Comparison of ENCODE assay signal across 20 cellular contexts in the genomic region with DNA sequence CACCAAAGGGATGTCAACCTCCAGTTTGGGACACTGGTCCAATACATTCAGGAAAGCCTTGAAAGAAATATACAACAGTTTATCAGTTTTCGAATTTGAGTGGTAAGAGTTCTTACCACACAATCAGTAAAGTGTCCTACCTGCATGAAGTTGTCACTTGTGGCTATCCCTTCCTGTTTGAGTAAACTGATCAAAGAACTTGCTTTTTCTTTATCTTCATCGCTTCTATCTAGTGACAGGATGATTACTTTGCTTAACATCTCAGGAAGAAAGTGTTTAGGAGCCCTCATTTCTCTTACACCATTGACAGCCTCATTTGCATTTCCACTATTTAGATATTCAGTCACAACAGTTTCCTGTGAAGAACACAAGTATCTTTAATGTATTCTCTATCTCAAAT. TPM values are rescaled to one million over a fixed set of nuclear protein-coding genes. Genes with fewer than 3 reads are reported as not detected.
DNase-seq lines count a peak whose midpoint lies in the region; ATAC-seq and TF ChIP-seq lines count a peak whose summit lies in the region.
"Had no signal": no experiment of that assay in that cellular context is flagged by ENCODE, and none has a peak within 500 bp of the region (broad histone marks: within the 10 kb centered on the region; RNA-seq: fewer than 3 reads in every experiment).

No MANE protein-coding gene starts in this region.

- intact Hi-C loops in gastrocnemius medialis (cut with DNase I; ENCODE audit: low total_unique reads) (no loop called here), thyroid gland (cut with DNase I) (no loop called here)

- no peaks in the 10 kb centered on the region for H3K27me3 Mint-ChIP-seq in activated T-cell treated with anti-CD3 and anti-CD28 coated beads, Interleukin-2, amount 50 U/mL, for 72 hours (ENCODE audit: low read depth)
- no peaks in the 10 kb centered on the region for H3K27me3 Mint-ChIP-seq in activated naive CD8-positive, alpha-beta T cell treated with anti-CD3 and anti-CD28 coated beads, Interleukin-2, amount 50 U/mL, for 24 hours

- H3K27ac Mint-ChIP-seq in activated T-cell treated with anti-CD3 and anti-CD28 coated beads, Interleukin-2, amount 50 U/mL, for 72 hours: peak overlapping the region; percentile 74
- peak overlapping the region; percentile 43 for H3K27ac Mint-ChIP-seq in activated naive CD8-positive, alpha-beta T cell treated with anti-CD3 and anti-CD28 coated beads, Interleukin-2, amount 50 U/mL, for 24 hours

- H3K9ac ChIP-seq in Loucy (ENCODE audit: low read depth, low read length, poor library complexity, severe bottlenecking): no peak overlapping the region

- H3K4me2 ChIP-seq in Loucy (ENCODE audit: low read depth, low read length, poor library complexity, severe bottlenecking): peak overlapping the region; percentile 98

- peaks cover 94% of the 10 kb centered on the region for H3K36me3 ChIP-seq in Loucy (ENCODE audit: insufficient read depth, low read length)
- H3K36me3 ChIP-seq in gastrocnemius medialis: peaks cover 14 to 93% of the 10 kb centered on the region in 2 donors
- H3K36me3 ChIP-seq in thyroid gland: peaks cover 93% of the 10 kb centered on the region in 2 donors
- peaks cover 5 to 100% (median 64%) of the 10 kb centered on the region in 3 donors for H3K36me3 ChIP-seq in tibial nerve

- no peak for TF ChIP-seq CTCF in Loucy (conservative IDR thresholded peaks at IDR 0.05; ENCODE audit: low read length)
- TF ChIP-seq CTCF in gastrocnemius medialis (IDR thresholded peaks at IDR 0.05 in 4 of 5, conservative IDR thresholded peaks at IDR 0.05 in 1 of 5): no peak
- no peak for TF ChIP-seq CTCF in thyroid gland (IDR thresholded peaks at IDR 0.05)
- no peak for TF ChIP-seq CTCF in tibial nerve (IDR thresholded peaks at IDR 0.05)

- peaks cover 39 to 69% of the 10 kb centered on the region in 2 donors for H3K36me3 Mint-ChIP-seq in activated T-cell treated with anti-CD3 and anti-CD28 coated beads, Interleukin-2, amount 50 U/mL, for 72 hours (ENCODE audit: insufficient read depth in 2 of 2)
- peaks cover 92% of the 10 kb centered on the region for H3K36me3 Mint-ChIP-seq in activated naive CD8-positive, alpha-beta T cell treated with anti-CD3 and anti-CD28 coated beads, Interleukin-2, amount 50 U/mL, for 24 hours (ENCODE audit: low read depth)

- TF ChIP-seq POLR2A in gastrocnemius medialis (IDR thresholded peaks at IDR 0.05) (no peak), thyroid gland (IDR thresholded peaks at IDR 0.05) (no peak), tibial nerve (IDR thresholded peaks at IDR 0.05) (no peak)

- peaks cover 65% of the 10 kb centered on the region for H3K4me1 Mint-ChIP-seq in activated T-cell treated with anti-CD3 and anti-CD28 coated beads, Interleukin-2, amount 50 U/mL, for 72 hours (ENCODE audit: low read depth)
- peaks cover 66% of the 10 kb centered on the region for H3K4me1 Mint-ChIP-seq in activated naive CD8-positive, alpha-beta T cell treated with anti-CD3 and anti-CD28 coated beads, Interleukin-2, amount 50 U/mL, for 24 hours

- DNase-seq in activated T-cell treated with anti-CD3 and anti-CD28 coated beads, Interleukin-2, amount 50 U/mL, for 72 hours: no peak
- no peak for DNase-seq in activated T-cell treated with anti-CD3 and anti-CD28 coated beads, Interleukin-2, amount 50 U/mL, for 48 hours
- DNase-seq in activated naive CD8-positive, alpha-beta T cell treated with anti-CD3 and anti-CD28 coated beads, Interleukin-2, amount 50 U/mL, for 24 hours: no peak
- DNase-seq in gastrocnemius medialis (no peak), thyroid gland (no peak), tibial nerve (ENCODE audit: low spot score in 2 of 2) (no peak), GM19240 (ENCODE audit: insufficient read length, low spot score) (no peak)
- DNase-seq: ACHN; activated CD4-positive, CD25-positive, alpha-beta regulatory T cell; colonic mucosa; foreskin keratinocyte; GOT3; left colon; NCI-H146; NCI-H2227 treated with DMSO at 0.1 percent for 48 hours; NK-92 treated with Interleukin-12 subunit alpha and Interleukin-12 subunit beta, amount 100 ng/mL, for 24 hours; Right ventricle myocardium superior; small intestine had no signal

- peaks cover 85% of the 10 kb centered on the region for H4K20me1 ChIP-seq in Loucy (ENCODE audit: insufficient read depth, low read length, poor library complexity, severe bottlenecking)

- H3K27ac ChIP-seq in gastrocnemius medialis: peak overlapping the region in 3 of 4 donors; percentile 3 to 14 (median 12)
- no peak overlapping the region for H3K27ac ChIP-seq in thyroid gland
- H3K27ac ChIP-seq in tibial nerve: no peak overlapping the region
- H3K27ac ChIP-seq: colonic mucosa, foreskin keratinocyte had no signal

- H3K4me1 ChIP-seq in Loucy (ENCODE audit: insufficient read depth, low read length, poor library complexity, severe bottlenecking): peaks cover 68% of the 10 kb centered on the region
- H3K4me1 ChIP-seq in gastrocnemius medialis: peaks cover 8 to 18% of the 10 kb centered on the region in 2 donors
- peaks cover 0 to 8% of the 10 kb centered on the region in 2 donors for H3K4me1 ChIP-seq in thyroid gland
- H3K4me1 ChIP-seq in tibial nerve: peaks cover 0 to 24% (median under 1%) of the 10 kb centered on the region in 4 donors
- H3K4me1 ChIP-seq: colonic mucosa, foreskin keratinocyte had no signal

- no peak overlapping the region for H2AFZ ChIP-seq in Loucy (ENCODE audit: low read length)

- WGBS in thyroid gland, 2 donors: 91 to 97% methylated on average over 2 of the region's 2 CpGs
- 91% methylated on average over 2 of the region's 2 CpGs for WGBS in tibial nerve, 2 donors

- peak overlapping the region; percentile 21 for H3K4me3 ChIP-seq in Loucy (ENCODE audit: low read length, poor library complexity, severe bottlenecking)
- no peak overlapping the region for H3K4me3 ChIP-seq in gastrocnemius medialis
- H3K4me3 ChIP-seq in thyroid gland (replicated peaks in 1 of 3): no peak overlapping the region
- no peak overlapping the region for H3K4me3 ChIP-seq in tibial nerve
- H3K4me3 ChIP-seq: ascending aorta, colonic mucosa had no signal

- H3K27me3 ChIP-seq in Loucy (ENCODE audit: insufficient read depth, low read length, poor library complexity, severe bottlenecking): no peaks in the 10 kb centered on the region
- H3K27me3 ChIP-seq in gastrocnemius medialis: no peaks in the 10 kb centered on the region
- no peaks in the 10 kb centered on the region for H3K27me3 ChIP-seq in thyroid gland
- H3K27me3 ChIP-seq in tibial nerve: no peaks in the 10 kb centered on the region
- H3K27me3 ChIP-seq: ascending aorta, colonic mucosa, foreskin keratinocyte had no signal

- peaks cover 40% of the 10 kb centered on the region for H3F3A ChIP-seq in Loucy (ENCODE audit: low read depth)

- no peak for TF ChIP-seq EP300 in tibial nerve (IDR thresholded peaks at IDR 0.05)

- H3K79me2 ChIP-seq in Loucy (ENCODE audit: insufficient read depth, low read length): peaks cover 69% of the 10 kb centered on the region

- in situ Hi-C loops in gastrocnemius medialis (cut with MboI; ENCODE audit: low sequenced_read_pairs in 4 of 4): loop anchor here in 3 of 4 donors (5.0 to 25.0 kb wide), 4 partner anchors 43 to 337 kb away; a partner anchor contains a TSS

- no peaks in the 10 kb centered on the region for H3K9me3 Mint-ChIP-seq in activated T-cell treated with anti-CD3 and anti-CD28 coated beads, Interleukin-2, amount 50 U/mL, for 72 hours
- no peaks in the 10 kb centered on the region for H3K9me3 Mint-ChIP-seq in activated naive CD8-positive, alpha-beta T cell treated with anti-CD3 and anti-CD28 coated beads, Interleukin-2, amount 50 U/mL, for 24 hours

- H3K9me3 ChIP-seq in Loucy (ENCODE audit: insufficient read depth, low read depth, low read length): no peaks in the 10 kb centered on the region
- H3K9me3 ChIP-seq in gastrocnemius medialis: no peaks in the 10 kb centered on the region
- no peaks in the 10 kb centered on the region for H3K9me3 ChIP-seq in thyroid gland
- no peaks in the 10 kb centered on the region for H3K9me3 ChIP-seq in tibial nerve
- H3K9me3 ChIP-seq: ascending aorta, colonic mucosa had no signal

- peak overlapping the region in 1 of 2 donors; percentile 58 for H3K4me3 Mint-ChIP-seq in activated T-cell treated with anti-CD3 and anti-CD28 coated beads, Interleukin-2, amount 50 U/mL, for 72 hours
- H3K4me3 Mint-ChIP-seq in activated naive CD8-positive, alpha-beta T cell treated with anti-CD3 and anti-CD28 coated beads, Interleukin-2, amount 50 U/mL, for 24 hours: no peak overlapping the region

- ATAC-seq in activated T-cell treated with anti-CD3 and anti-CD28 coated beads, Interleukin-2, amount 50 U/mL, for 72 hours (replicated peaks in 1 of 2): no peak
- ATAC-seq in activated naive CD8-positive, alpha-beta T cell treated with anti-CD3 and anti-CD28 coated beads, Interleukin-2, amount 50 U/mL, for 24 hours: no peak
- no peak for ATAC-seq in gastrocnemius medialis
- ATAC-seq: foreskin keratinocyte, left colon had no signal

- H3K9me2 ChIP-seq in Loucy (replicated peaks; ENCODE audit: low read depth, low read length): no peaks in the 10 kb centered on the region

RNA-seq across cellular contexts. Expression of a gene that starts 8.4 kb away (rescaled TPM):
- total RNA-seq in activated T-cell treated with anti-CD3 and anti-CD28 coated beads, Interleukin-2, amount 50 U/mL, for 72 hours: 100 to 1,000 TPM; 807 to 864 TPM
- total RNA-seq in gastrocnemius medialis (100 to 1,000 TPM; 397 to 521 (median 465) TPM), thyroid gland (100 to 1,000 TPM; 501 to 609 (median 578) TPM), tibial nerve (100 to 1,000 TPM; 218 to 274 (median 249) TPM)

RNA-seq across cellular contexts. Expression of a gene that starts 49.2 kb away (rescaled TPM):
- 10 to 100 TPM; 33.1 to 41.0 TPM for total RNA-seq in activated T-cell treated with anti-CD3 and anti-CD28 coated beads, Interleukin-2, amount 50 U/mL, for 72 hours
- 10 to 100 TPM; 18.3 to 22.2 (median 20.4) TPM for total RNA-seq in gastrocnemius medialis
- total RNA-seq in thyroid gland: 10 to 100 TPM; 28.9 to 35.3 (median 31.7) TPM
- total RNA-seq in tibial nerve: 10 to 100 TPM; 14.5 to 26.4 (median 19.6) TPM

RNA-seq across cellular contexts. Expression of a gene that starts 57.6 kb away (rescaled TPM):
- 10 to 100 TPM; 46.1 to 46.4 TPM for total RNA-seq in activated T-cell treated with anti-CD3 and anti-CD28 coated beads, Interleukin-2, amount 50 U/mL, for 72 hours
- 10 to 100 TPM; 11.3 to 36.3 (median 18.5) TPM for total RNA-seq in gastrocnemius medialis
- 10 to 100 TPM; 42.9 to 58.6 (median 52.4) TPM for total RNA-seq in thyroid gland
- 10 to 100 TPM; 26.2 to 35.2 (median 34.7) TPM for total RNA-seq in tibial nerve

Comparison
In these comparisons a context has a peak if more than half of its experiments do, and no peak if none do; other contexts are left out.
1. H3K27ac ChIP-seq: peak in gastrocnemius medialis (3 of 4); none in thyroid gland (0 of 3) and tibial nerve (0 of 4).